6 cellular contexts compared by ENCODE assay signal in the genomic region with DNA sequence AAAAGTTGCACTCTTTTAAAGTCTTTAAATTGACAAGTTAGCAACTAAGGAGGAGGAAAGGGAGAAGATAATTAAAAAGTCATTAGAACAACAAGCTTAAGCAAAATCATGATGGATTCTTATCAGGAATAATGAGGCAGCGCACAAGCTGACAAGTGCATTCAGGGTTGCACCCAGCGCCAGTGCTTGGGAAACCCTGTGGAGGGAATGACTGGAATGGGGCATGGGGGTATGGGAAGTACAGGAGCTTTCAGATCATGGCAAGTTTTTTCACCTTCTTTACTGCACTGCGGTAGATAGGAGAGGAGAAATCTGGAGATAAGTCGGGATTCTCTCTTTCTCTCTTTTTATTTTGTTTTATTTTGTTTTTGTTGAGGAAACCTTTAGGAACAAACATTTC.
"Had no signal": no experiment of that assay in that cellular context is flagged by ENCODE, and none has a peak within 500 bp of the region (broad histone marks: within the 10 kb centered on the region; RNA-seq: fewer than 3 reads in every experiment).

No MANE protein-coding gene starts in this region.

- H3K27ac Mint-ChIP-seq: IgD-negative memory B cell had no signal

- ATAC-seq: HepG2, K562 had no signal

- H3K36me3 Mint-ChIP-seq: IgD-negative memory B cell had no signal

- H3K4me3 ChIP-seq: K562 had no signal

- DNase-seq: IMR-90, KBM-7 had no signal

- H3K27ac ChIP-seq: HL-60 had no signal

- H3K9me3 Mint-ChIP-seq: IgD-negative memory B cell had no signal

- H3K4me3 Mint-ChIP-seq: IgD-negative memory B cell had no signal
